15 cellular contexts compared by ENCODE assay signal in the genomic region with DNA sequence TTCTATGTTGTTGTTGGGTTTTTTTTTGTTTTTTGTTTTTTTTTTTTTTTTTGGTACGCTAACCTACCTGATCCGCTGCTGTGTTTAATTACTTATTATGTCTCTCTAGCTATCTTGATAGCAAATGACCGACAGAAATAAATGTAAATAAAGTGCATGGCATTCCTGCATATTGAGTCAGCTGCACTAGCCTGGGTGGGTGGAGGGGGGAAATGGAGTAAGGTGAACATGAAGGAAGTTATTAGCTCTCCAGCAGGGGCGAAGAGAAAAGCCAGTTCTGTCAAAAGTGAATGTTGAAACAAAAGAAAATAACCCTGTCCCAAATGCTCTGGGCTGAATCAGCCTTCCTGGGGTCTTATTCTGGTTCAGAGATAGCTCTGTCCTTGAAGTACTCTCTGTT.
"Had no signal": no experiment of that assay in that cellular context is flagged by ENCODE, and none has a peak within 500 bp of the region (broad histone marks: within the 10 kb centered on the region; RNA-seq: fewer than 3 reads in every experiment).

No MANE protein-coding gene starts in this region.

- ATAC-seq: lower lobe of right lung; stimulated activated naive CD8-positive, alpha-beta T cell treated with anti-CD3 and anti-CD28 coated beads, Interleukin-15, amount 100 ng/mL, for 72 hours had no signal

- H3K4me3 ChIP-seq: colonic mucosa, lower lobe of right lung, right atrium auricular region, skin epidermis, thoracic aorta had no signal

- DNase-seq: activated CD4-positive, alpha-beta T cell treated with anti-CD3 and anti-CD28 coated beads, Interleukin-2, amount 50 U/mL, for 48 hours; activated CD4-positive, CD25-positive, alpha-beta regulatory T cell treated with anti-CD3 and anti-CD28 coated beads, Interleukin-2, amount 50 U/mL, for 72 hours; activated gamma-delta T cell; activated T-cell treated with anti-CD3 and anti-CD28 coated beads, Interleukin-2, amount 50 U/mL, for 48 hours; amygdala; colonic mucosa; effector CD4-positive, alpha-beta T cell; kidney glomerular epithelial cell; lower lobe of right lung; naive B cell; stimulated activated CD4-positive, alpha-beta T cell treated with anti-CD3 and anti-CD28 coated beads, Interleukin-4, amount 100 ng/mL, for 4 hours; stimulated activated naive CD8-positive, alpha-beta T cell treated with anti-CD3 and anti-CD28 coated beads, Interleukin-15, amount 100 ng/mL, for 72 hours had no signal
